Comparison of ENCODE assay signal across 23 cellular contexts in the genomic region with DNA sequence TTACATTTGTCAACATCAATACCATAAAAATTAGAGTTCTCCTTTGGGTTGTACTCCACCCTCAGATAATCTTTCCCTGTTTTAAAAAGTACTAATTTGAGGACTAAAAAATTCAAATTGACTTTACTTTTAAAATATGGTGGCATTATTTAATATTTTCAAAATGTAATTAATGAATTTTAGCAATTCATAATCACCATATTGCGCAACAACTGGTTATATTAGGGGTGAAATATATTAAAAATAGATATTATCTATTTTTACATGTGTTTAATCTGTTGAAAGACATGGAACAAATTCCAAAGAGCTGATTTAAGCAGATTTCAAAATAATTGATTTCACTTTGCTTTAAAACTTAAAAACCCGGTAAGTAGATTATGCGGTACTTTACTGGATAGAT.
"Had no signal": no experiment of that assay in that cellular context is flagged by ENCODE, and none has a peak within 500 bp of the region (broad histone marks: within the 10 kb centered on the region; RNA-seq: fewer than 3 reads in every experiment).

No MANE protein-coding gene starts in this region.

- FAIRE-seq: HTR-8/SVneo had no signal

- H3K36me3 Mint-ChIP-seq: T-cell had no signal

- DNase-seq: KBM-7, MV-4-11, NCI-H1048, NCI-H1105, NCI-H1417, NCI-H1436 treated with DMSO at 0.1 percent for 48 hours, NCI-H1694, NCI-H187 treated with DMSO at 0.1 percent for 48 hours, NCI-H2029 treated with DMSO at 0.1 percent for 48 hours, NCI-H2171 treated with DMSO at 0.1 percent for 48 hours, NCI-H345, NCI-H446 treated with DMSO at 0.1 percent for 48 hours, NCI-H510A treated with DMSO at 0.1 percent for 48 hours, NCI-H526, PC-3, SHP77, SW 1271, T-cell had no signal

- H3K9me3 Mint-ChIP-seq: T-helper 1 cell treated with Interleukin-12 subunit alpha and Interleukin-12 subunit beta and Interleukin-4 antibody, amounts not matched to agents 30 μg/mL and 1 μg/mL, for 36 hours had no signal

- H3K4me3 Mint-ChIP-seq: T-cell; T-helper 1 cell treated with Interleukin-12 subunit alpha and Interleukin-12 subunit beta and Interleukin-4 antibody, amounts not matched to agents 30 μg/mL and 1 μg/mL, for 36 hours had no signal

- ATAC-seq: Panc1, PC-3, T-cell had no signal

- H3K27ac Mint-ChIP-seq: T-cell; T-helper 1 cell treated with Interleukin-12 subunit alpha and Interleukin-12 subunit beta and Interleukin-4 antibody, amounts not matched to agents 30 μg/mL and 1 μg/mL, for 36 hours had no signal

- H3K4me1 Mint-ChIP-seq: T-cell had no signal

- H3K27me3 Mint-ChIP-seq: T-cell had no signal

- H3K27ac ChIP-seq: HL-60, RWPE1 had no signal
